1 cellular context compared by ENCODE assay signal in genomic region chr1:114779722-114780121, GRCh38.
TF ChIP-seq lines count a peak whose summit lies in the region.

No MANE protein-coding gene starts in this region.

TF ChIP-seq in HCT116, 20 proteins besides CTCF, POLR2A, EP300 and RAD21 (continued from another document):
- TF ChIP-seq MAX (IDR thresholded peaks at IDR 0.05): no peak
